ENCODE assay signal across 16 cellular contexts in the genomic region with DNA sequence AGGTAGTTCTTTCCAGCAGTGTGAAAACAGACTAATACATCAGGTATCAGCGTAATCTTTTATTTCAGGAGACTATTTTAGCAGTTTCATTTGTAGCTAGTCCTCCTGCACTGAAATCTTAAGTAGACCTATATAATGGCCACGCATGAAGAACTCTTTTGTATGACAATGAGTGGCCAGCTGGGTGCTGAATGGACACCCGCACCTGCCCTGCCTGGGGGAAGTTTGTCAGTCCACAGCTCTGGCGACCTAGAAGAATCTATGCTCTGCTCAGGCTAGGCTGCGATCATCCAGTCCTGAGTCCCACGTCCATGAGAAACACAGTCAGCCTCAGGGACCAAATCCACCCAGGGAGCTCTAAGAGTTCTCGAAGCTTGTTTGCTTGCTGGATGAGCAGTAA.
"Had no signal": no experiment of that assay in that cellular context is flagged by ENCODE, and none has a peak within 500 bp of the region (broad histone marks: within the 10 kb centered on the region; RNA-seq: fewer than 3 reads in every experiment).

No MANE protein-coding gene starts in this region.

- H3K9me3 ChIP-seq: adrenal gland, esophagus squamous epithelium, spleen, thoracic aorta, upper lobe of left lung had no signal

- H3K4me3 ChIP-seq: adrenal gland, esophagus squamous epithelium, heart right ventricle, spleen, thoracic aorta, upper lobe of left lung had no signal

- H3K4me1 ChIP-seq: adrenal gland, spleen, upper lobe of left lung had no signal

- H3K4me1 Mint-ChIP-seq: memory B cell; stimulated activated naive B cell treated with anti-CD40 and anti-IgM and Interleukin-4, amounts not matched to agents 10 μg/mL and 1 μg/mL and 100 μg/mL, for 72 hours had no signal

- H3K27ac Mint-ChIP-seq: activated naive CD4-positive, alpha-beta T cell treated with anti-CD3 and anti-CD28 coated beads, Interleukin-2, amount 50 U/mL, for 72 hours; memory B cell; stimulated activated naive B cell treated with anti-CD40 and anti-IgM and Interleukin-4, amounts not matched to agents 10 μg/mL and 1 μg/mL and 100 μg/mL, for 72 hours had no signal

- H3K36me3 ChIP-seq: adrenal gland, esophagus squamous epithelium, heart right ventricle, spleen, thoracic aorta, upper lobe of left lung, WERI-Rb-1 had no signal

- DNase-seq: activated CD4-positive, alpha-beta T cell treated with anti-CD3 and anti-CD28 coated beads, Interleukin-2, amount 50 U/mL, for 4 hours; activated gamma-delta T cell; adrenal gland; effector CD8-positive, alpha-beta T cell; esophagus squamous epithelium; heart right ventricle; left ventricle myocardium superior; retina; spleen; stimulated activated CD4-positive, alpha-beta T cell treated with anti-CD3 and anti-CD28 coated beads, Interleukin-4, amount 100 ng/mL, for 4 hours; stimulated activated naive B cell treated with anti-CD40 and anti-IgM and Interleukin-4, amounts not matched to agents 10 μg/mL and 1 μg/mL and 100 μg/mL, for 72 hours; upper lobe of left lung; WERI-Rb-1 had no signal

- H3K36me3 Mint-ChIP-seq: activated naive CD4-positive, alpha-beta T cell treated with anti-CD3 and anti-CD28 coated beads, Interleukin-2, amount 50 U/mL, for 72 hours; memory B cell; stimulated activated naive B cell treated with anti-CD40 and anti-IgM and Interleukin-4, amounts not matched to agents 10 μg/mL and 1 μg/mL and 100 μg/mL, for 72 hours had no signal

- H3K27ac ChIP-seq: adrenal gland, esophagus squamous epithelium, heart right ventricle, spleen, thoracic aorta, upper lobe of left lung, WERI-Rb-1 had no signal

- H3K4me3 Mint-ChIP-seq: memory B cell; stimulated activated naive B cell treated with anti-CD40 and anti-IgM and Interleukin-4, amounts not matched to agents 10 μg/mL and 1 μg/mL and 100 μg/mL, for 72 hours had no signal

- H3K27me3 ChIP-seq: adrenal gland, esophagus squamous epithelium, heart right ventricle, spleen, upper lobe of left lung had no signal

- H3K9me3 Mint-ChIP-seq: activated naive CD4-positive, alpha-beta T cell treated with anti-CD3 and anti-CD28 coated beads, Interleukin-2, amount 50 U/mL, for 72 hours; memory B cell; stimulated activated naive B cell treated with anti-CD40 and anti-IgM and Interleukin-4, amounts not matched to agents 10 μg/mL and 1 μg/mL and 100 μg/mL, for 72 hours had no signal

- ATAC-seq: activated naive CD4-positive, alpha-beta T cell treated with anti-CD3 and anti-CD28 coated beads, Interleukin-2, amount 50 U/mL, for 72 hours; heart right ventricle; left ventricle myocardium superior; stimulated activated naive B cell treated with anti-CD40 and anti-IgM and Interleukin-4, amounts not matched to agents 10 μg/mL and 1 μg/mL and 100 μg/mL, for 72 hours had no signal
